14 cellular contexts compared by ENCODE assay signal in genomic region chr2:135870571-135870970, GRCh38.
DNase-seq lines count a peak whose midpoint lies in the region; ATAC-seq lines count a peak whose summit lies in the region.
"Had no signal": no experiment of that assay in that cellular context is flagged by ENCODE, and none has a peak within 500 bp of the region (broad histone marks: within the 10 kb centered on the region; RNA-seq: fewer than 3 reads in every experiment).

No MANE protein-coding gene starts in this region.

- H3K27me3 Mint-ChIP-seq in T-helper 1 cell treated with Interleukin-12 subunit alpha and Interleukin-12 subunit beta and Interleukin-4 antibody, amounts not matched to agents 30 μg/mL and 1 μg/mL, for 36 hours (ENCODE audit: low read depth) = no peaks in the 10 kb centered on the region

- peak; percentile 59 for ATAC-seq in HG02798 (IDR thresholded peaks at IDR 0.05; ENCODE audit: poor library complexity, unreplicated experiment)

- H3K9me3 Mint-ChIP-seq in T-helper 1 cell treated with Interleukin-12 subunit alpha and Interleukin-12 subunit beta and Interleukin-4 antibody, amounts not matched to agents 30 μg/mL and 1 μg/mL, for 36 hours = no peaks in the 10 kb centered on the region

- peak overlapping the region; percentile 45 for H3K27ac Mint-ChIP-seq in T-helper 1 cell treated with Interleukin-12 subunit alpha and Interleukin-12 subunit beta and Interleukin-4 antibody, amounts not matched to agents 30 μg/mL and 1 μg/mL, for 36 hours

- no peak overlapping the region for H3K4me3 Mint-ChIP-seq in T-helper 1 cell treated with Interleukin-12 subunit alpha and Interleukin-12 subunit beta and Interleukin-4 antibody, amounts not matched to agents 30 μg/mL and 1 μg/mL, for 36 hours

- H3K4me1 Mint-ChIP-seq in T-helper 1 cell treated with Interleukin-12 subunit alpha and Interleukin-12 subunit beta and Interleukin-4 antibody, amounts not matched to agents 30 μg/mL and 1 μg/mL, for 36 hours (ENCODE audit: low read depth) = peaks cover 39% of the 10 kb centered on the region

- peak; percentile 34 for DNase-seq in stimulated activated CD4-positive, alpha-beta T cell treated with anti-CD3 and anti-CD28 coated beads, Interleukin-1b, Interleukin-23, amount 100 ng/mL, for 48 hours
- no peak for DNase-seq in stimulated activated CD4-positive, alpha-beta T cell treated with anti-CD3 and anti-CD28 coated beads, Interleukin-2, amount 100 ng/mL, for 24 hours
- DNase-seq in AG20443 (ENCODE audit: low spot score) (no peak), putamen (ENCODE audit: low spot score) (no peak), COLO668 (lab: John Stamatoyannopoulos, UW; ENCODE audit: unreplicated experiment) (no peak), NCI-H446 treated with DMSO at 0.1 percent for 48 hours (lab: John Stamatoyannopoulos, UW) (no peak)
- DNase-seq: DMS79 treated with DMSO at 0.1 percent for 48 hours; KBM-7; kidney glomerular epithelial cell; NCI-H82; Right ventricle myocardium superior; stimulated activated CD4-positive, alpha-beta T cell treated with anti-CD3 and anti-CD28 coated beads, Interleukin-4, amount 100 ng/mL, for 4 hours had no signal

- peaks cover 51% of the 10 kb centered on the region for H3K36me3 Mint-ChIP-seq in T-helper 1 cell treated with Interleukin-12 subunit alpha and Interleukin-12 subunit beta and Interleukin-4 antibody, amounts not matched to agents 30 μg/mL and 1 μg/mL, for 36 hours (ENCODE audit: low read depth)
